In the genomic region with DNA sequence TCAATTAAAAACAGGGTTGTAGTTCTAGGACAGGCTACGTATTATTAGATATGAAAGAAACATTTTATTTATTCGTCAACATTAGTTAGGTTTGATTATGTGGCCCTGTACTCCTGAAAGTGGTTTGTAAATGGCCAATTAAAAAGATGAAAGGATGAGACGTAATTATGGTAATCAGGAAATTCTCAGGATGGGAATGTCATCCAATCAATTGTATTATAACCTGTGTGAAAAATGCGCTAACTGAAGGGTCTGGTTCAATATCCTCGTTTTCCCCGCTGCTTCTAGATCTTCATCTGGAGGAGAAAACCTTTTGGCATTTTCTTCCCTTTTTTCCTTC, we compare ENCODE assay signal across 1 cellular context.
TF ChIP-seq lines count a peak whose summit lies in the region.

No MANE protein-coding gene starts in this region.

TF ChIP-seq in GM12878, 131 proteins besides CTCF, POLR2A, EP300 and RAD21:
- TF ChIP-seq MTA2 (IDR thresholded peaks at IDR 0.05; ENCODE audit: low read depth) (peak; percentile 21; the same call in 1 of the 2 replicates), SIX5 (IDR thresholded peaks at IDR 0.05; ENCODE audit: low read depth, low read length, severe bottlenecking) (no peak), JUNB (IDR thresholded peaks at IDR 0.05) (peak; percentile 91), MYC (IDR thresholded peaks at IDR 0.05; ENCODE audit: insufficient read depth, insufficient read length, insufficient replicate concordance, low read length, severe bottlenecking) (no peak)
